14 cellular contexts compared by ENCODE assay signal in genomic region chr9:106613250-106613737, GRCh38.
DNase-seq lines count a peak whose midpoint lies in the region; ATAC-seq and TF ChIP-seq lines count a peak whose summit lies in the region.
"Had no signal": no experiment of that assay in that cellular context is flagged by ENCODE, and none has a peak within 500 bp of the region (broad histone marks: within the 10 kb centered on the region; RNA-seq: fewer than 3 reads in every experiment).

No MANE protein-coding gene starts in this region.

- peak overlapping the region; percentile 34 for H2AFZ ChIP-seq in Loucy (ENCODE audit: low read length)
- peak overlapping the region; percentile 47; the same call in 1 of the 2 replicates for H2AFZ ChIP-seq in OCI-LY3 (ENCODE audit: low read depth, low read length)
- H2AFZ ChIP-seq: GM23248 had no signal

- no peaks in the 10 kb centered on the region for H3K9me3 ChIP-seq in Loucy (ENCODE audit: insufficient read depth, low read depth, low read length)
- H3K9me3 ChIP-seq in OCI-LY3 (ENCODE audit: insufficient read depth, low read length), result no peaks in the 10 kb centered on the region
- no peaks in the 10 kb centered on the region for H3K9me3 ChIP-seq in left lung

- intact Hi-C loops in left lung (cut with DNase I), result no loop called here

- H3K27ac ChIP-seq in OCI-LY3 (ENCODE audit: low read length), result no peak overlapping the region
- H3K27ac ChIP-seq in left lung, result no peak overlapping the region
- H3K27ac ChIP-seq in foreskin keratinocyte, result no peak overlapping the region
- no peak overlapping the region for H3K27ac ChIP-seq in coronary artery
- H3K27ac ChIP-seq: GM23248, RWPE1 had no signal

- H3K79me2 ChIP-seq in Loucy (ENCODE audit: insufficient read depth, low read length) (no peaks in the 10 kb centered on the region), OCI-LY3 (ENCODE audit: low read length) (no peaks in the 10 kb centered on the region)

- H3K27me3 ChIP-seq in Loucy (ENCODE audit: insufficient read depth, low read length, poor library complexity, severe bottlenecking), result no peaks in the 10 kb centered on the region
- H3K27me3 ChIP-seq in OCI-LY3 (ENCODE audit: low read depth, low read length), result peaks cover 13% of the 10 kb centered on the region
- H3K27me3 ChIP-seq in left lung, result no peaks in the 10 kb centered on the region
- no peaks in the 10 kb centered on the region for H3K27me3 ChIP-seq in foreskin keratinocyte

- H3K9ac ChIP-seq in Loucy (ENCODE audit: low read depth, low read length, poor library complexity, severe bottlenecking), result no peak overlapping the region
- H3K9ac ChIP-seq in OCI-LY3 (ENCODE audit: low read length), result no peak overlapping the region
- H3K9ac ChIP-seq: GM23248 had no signal

- ATAC-seq in left lung, result peak; percentile 65
- no peak for ATAC-seq in foreskin keratinocyte

- no peak for TF ChIP-seq CTCF in Loucy (conservative IDR thresholded peaks at IDR 0.05; ENCODE audit: low read length)
- TF ChIP-seq CTCF in OCI-LY3 (IDR thresholded peaks at IDR 0.05; ENCODE audit: low read depth, low read length), result no peak
- no peak for TF ChIP-seq CTCF in left lung (IDR thresholded peaks at IDR 0.05)
- no peak for TF ChIP-seq CTCF in foreskin keratinocyte (conservative IDR thresholded peaks at IDR 0.05)
- no peak for TF ChIP-seq CTCF in coronary artery (IDR thresholded peaks at IDR 0.05)

- peak overlapping the region; percentile 14 for H3K4me2 ChIP-seq in Loucy (ENCODE audit: low read depth, low read length, poor library complexity, severe bottlenecking)
- peak overlapping the region; percentile 64 for H3K4me2 ChIP-seq in OCI-LY3 (ENCODE audit: low read length)

- peaks cover 30% of the 10 kb centered on the region for H3K4me1 ChIP-seq in Loucy (ENCODE audit: insufficient read depth, low read length, poor library complexity, severe bottlenecking)
- peaks cover 26% of the 10 kb centered on the region for H3K4me1 ChIP-seq in OCI-LY3 (ENCODE audit: low read length)
- no peaks in the 10 kb centered on the region for H3K4me1 ChIP-seq in left lung
- peaks cover 12% of the 10 kb centered on the region for H3K4me1 ChIP-seq in foreskin keratinocyte

- no peaks in the 10 kb centered on the region for H3F3A ChIP-seq in Loucy (ENCODE audit: low read depth)

- H3K4me3 ChIP-seq in Loucy (ENCODE audit: low read length, poor library complexity, severe bottlenecking) (no peak overlapping the region), OCI-LY3 (ENCODE audit: low read length) (peak overlapping the region; percentile 36), left lung (no peak overlapping the region), coronary artery (no peak overlapping the region)
- H3K4me3 ChIP-seq: GM23248 had no signal

- no peaks in the 10 kb centered on the region for H3K9me2 ChIP-seq in Loucy (replicated peaks; ENCODE audit: low read depth, low read length)

- DNase-seq in COR-L47 (lab: John Stamatoyannopoulos, UW) (peak; percentile 32), left lung (peak; percentile 44 to 67), foreskin keratinocyte (no peak), coronary artery (ENCODE audit: low spot score) (no peak), occipital lobe (lab: John Stamatoyannopoulos, UW) (no peak), SW 1271 (lab: John Stamatoyannopoulos, UW) (no peak)
- DNase-seq: activated naive CD4-positive, alpha-beta T cell treated with anti-CD3 and anti-CD28 coated beads, Interleukin-2, amount 50 U/mL, for 16 hours; Calu3; effector memory CD4-positive, alpha-beta T cell; GM23248; stimulated activated CD4-positive, alpha-beta T cell treated with anti-CD3 and anti-CD28 coated beads, Interleukin-4, amount 100 ng/mL, for 4 hours had no signal

- H3K36me3 ChIP-seq in Loucy (ENCODE audit: insufficient read depth, low read length) (no peaks in the 10 kb centered on the region; the same call in 1 of the 2 replicates), OCI-LY3 (replicated peaks; ENCODE audit: low read depth, low read length) (no peaks in the 10 kb centered on the region), left lung (no peaks in the 10 kb centered on the region)

- H4K20me1 ChIP-seq in Loucy (ENCODE audit: insufficient read depth, low read length, poor library complexity, severe bottlenecking), result no peaks in the 10 kb centered on the region
- H4K20me1 ChIP-seq in OCI-LY3 (ENCODE audit: insufficient read depth, low read length), result no peaks in the 10 kb centered on the region

Comparison
In these comparisons a context has a peak if more than half of its experiments do, and no peak if none do; other contexts are left out.
1. DNase-seq: peak in COR-L47 (single experiment) and left lung (2 of 2); none in foreskin keratinocyte (0 of 2), coronary artery (single experiment), occipital lobe (single experiment) and SW 1271 (0 of 2).